ENCODE assay signal across 14 cellular contexts in the genomic region with DNA sequence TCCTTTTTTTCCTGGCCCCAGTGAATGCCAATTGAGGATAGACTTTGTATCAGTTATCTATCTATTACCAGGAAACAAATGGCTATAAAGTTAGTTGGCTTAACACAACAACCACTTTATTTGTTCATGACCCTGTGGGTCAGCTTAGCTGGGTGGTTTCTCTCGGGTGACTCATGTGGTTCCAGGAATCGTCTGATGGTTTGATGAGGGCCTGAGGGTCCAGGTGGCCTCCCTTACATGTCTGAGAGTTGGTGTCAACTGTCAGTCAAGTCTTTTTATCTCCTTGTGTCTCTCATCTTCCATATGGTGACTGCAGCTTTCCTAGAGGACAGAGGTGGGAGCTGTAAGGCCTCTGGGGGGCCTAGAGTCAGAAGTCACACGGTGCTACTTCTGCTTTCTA. TPM values are rescaled to one million over a fixed set of nuclear protein-coding genes. Genes with fewer than 3 reads are reported as not detected.
DNase-seq lines count a peak whose midpoint lies in the region; ATAC-seq and TF ChIP-seq lines count a peak whose summit lies in the region.
"Had no signal": no experiment of that assay in that cellular context is flagged by ENCODE, and none has a peak within 500 bp of the region (broad histone marks: within the 10 kb centered on the region; RNA-seq: fewer than 3 reads in every experiment).

No MANE protein-coding gene starts in this region.

- DNase-seq in COLO668 (lab: John Stamatoyannopoulos, UW; ENCODE audit: unreplicated experiment) (peak; percentile 6), HT-29 (ENCODE audit: low spot score) (peak; percentile 18), SW480 (ENCODE audit: low spot score) (peak; percentile 14), mucosa of gallbladder (ENCODE audit: low spot score) (peak; percentile 18), NCI-H748 (lab: John Stamatoyannopoulos, UW; ENCODE audit: unreplicated experiment) (no peak), sigmoid colon (no peak)
- DNase-seq: AML-193, H9, NCI-H1092 treated with DMSO at 0.1 percent for 48 hours, NCI-H187, NCI-H446, NCI-H748 treated with DMSO at 0.1 percent for 48 hours, RPMI8226 had no signal

- H3K27me3 ChIP-seq in sigmoid colon, result no peaks in the 10 kb centered on the region

- no peak overlapping the region for H3K27ac ChIP-seq in sigmoid colon

- no peaks in the 10 kb centered on the region for H3K36me3 ChIP-seq in sigmoid colon

- ATAC-seq in HG03565 (IDR thresholded peaks at IDR 0.05; ENCODE audit: unreplicated experiment), result no peak

- WGBS in sigmoid colon, 2 donors, result 32 to 53% methylated on average over 3 of the region's 3 CpGs

- intact Hi-C loops in sigmoid colon (cut with DNase I), result no loop called here

- no peak for TF ChIP-seq CTCF in sigmoid colon (IDR thresholded peaks at IDR 0.05)

- H3K9me3 ChIP-seq in sigmoid colon, result no peaks in the 10 kb centered on the region

- TF ChIP-seq POLR2A in sigmoid colon (IDR thresholded peaks at IDR 0.05), result no peak

- no peak overlapping the region for H3K4me3 ChIP-seq in sigmoid colon

- no peak for TF ChIP-seq EP300 in sigmoid colon (IDR thresholded peaks at IDR 0.05)

- peaks cover 0 to 21% (median 9%) of the 10 kb centered on the region in 4 donors for H3K4me1 ChIP-seq in sigmoid colon

RNA-seq across cellular contexts. Expression of gene MAPK8, which starts 15.3 kb away (rescaled TPM):
- 21.9 and 24.9 TPM in 2 replicates for total RNA-seq in HT-29 (2014; rRNA removed; shearing (Covaris generic))
- total RNA-seq in mucosa of gallbladder, result 40.0 TPM
- 10 to 100 TPM; 46.7 to 74.5 (median 60.6) TPM for total RNA-seq in sigmoid colon
- 10 to 100 TPM; 17.4 to 31.9 (median 26.4) TPM for polyA plus RNA-seq in sigmoid colon

RNA-seq across cellular contexts. Expression of gene FRMPD2, which starts 16.7 kb away (rescaled TPM):
- not detected in 2 replicates for total RNA-seq in HT-29 (2014; rRNA removed; shearing (Covaris generic))
- total RNA-seq in mucosa of gallbladder (0.23 TPM), sigmoid colon (not detected)
- under 1 TPM in 1 of 3 donors, not detected in 2; 0.09 TPM for polyA plus RNA-seq in sigmoid colon

Comparison
In these comparisons a context has a peak if more than half of its experiments do, and no peak if none do; other contexts are left out.
1. DNase-seq: peak in COLO668 (single experiment), HT-29 (single experiment), SW480 (single experiment) and mucosa of gallbladder (single experiment); none in NCI-H748 (single experiment) and sigmoid colon (single experiment).